Comparison of ENCODE assay signal across 26 cellular contexts in genomic region chr18:4758980-4759379, GRCh38.
"Had no signal": no experiment of that assay in that cellular context is flagged by ENCODE, and none has a peak within 500 bp of the region (broad histone marks: within the 10 kb centered on the region; RNA-seq: fewer than 3 reads in every experiment).

No MANE protein-coding gene starts in this region.

- H3K9me3 ChIP-seq: adrenal gland, SK-N-SH had no signal

- H3K36me3 ChIP-seq: adrenal gland had no signal

- H3K27me3 ChIP-seq: adrenal gland had no signal

- H3K4me1 Mint-ChIP-seq: activated CD4-positive, alpha-beta memory T cell treated with anti-CD3 and anti-CD28 coated beads, Interleukin-2, amount 10 ng/mL, durations not matched to agents 7 days and 5 days; activated CD4-positive, alpha-beta T cell treated with anti-CD3 and anti-CD28 coated beads, Interleukin-2, amount 10 ng/mL, durations not matched to agents 7 days and 5 days; activated naive CD8-positive, alpha-beta T cell treated with anti-CD3 and anti-CD28 coated beads, Interleukin-2, amount 10 ng/mL, durations not matched to agents 7 days and 5 days had no signal

- H3K4me3 Mint-ChIP-seq: activated CD4-positive, alpha-beta memory T cell treated with anti-CD3 and anti-CD28 coated beads, Interleukin-2, amount 10 ng/mL, durations not matched to agents 7 days and 5 days; activated CD4-positive, alpha-beta T cell treated with anti-CD3 and anti-CD28 coated beads, Interleukin-2, amount 10 ng/mL, durations not matched to agents 7 days and 5 days; activated naive CD8-positive, alpha-beta T cell treated with anti-CD3 and anti-CD28 coated beads, Interleukin-2, amount 10 ng/mL, durations not matched to agents 7 days and 5 days; activated T-cell treated with anti-CD3 and anti-CD28 coated beads, Interleukin-2, amount 50 U/mL, for 72 hours had no signal

- FAIRE-seq: bronchial epithelial cell had no signal

- H3K4me1 ChIP-seq: adrenal gland had no signal

- H3K27ac ChIP-seq: adrenal gland, VCaP had no signal

- H3K4me3 ChIP-seq: adrenal gland had no signal

- ATAC-seq: activated T-cell treated with anti-CD3 and anti-CD28 coated beads, Interleukin-2, amount 50 U/mL, for 72 hours; Panc1; Right ventricle myocardium inferior had no signal

- H3K27ac Mint-ChIP-seq: activated CD4-positive, alpha-beta memory T cell treated with anti-CD3 and anti-CD28 coated beads, Interleukin-2, amount 10 ng/mL, durations not matched to agents 7 days and 5 days; activated CD4-positive, alpha-beta T cell treated with anti-CD3 and anti-CD28 coated beads, Interleukin-2, amount 10 ng/mL, durations not matched to agents 7 days and 5 days; activated naive CD8-positive, alpha-beta T cell treated with anti-CD3 and anti-CD28 coated beads, Interleukin-2, amount 10 ng/mL, durations not matched to agents 7 days and 5 days; activated T-cell treated with anti-CD3 and anti-CD28 coated beads, Interleukin-2, amount 50 U/mL, for 72 hours had no signal

- DNase-seq: activated CD4-positive, alpha-beta memory T cell treated with anti-CD3 and anti-CD28 coated beads, Interleukin-2, amount 10 ng/mL, durations not matched to agents 7 days and 5 days; activated CD4-positive, alpha-beta T cell treated with anti-CD3 and anti-CD28 coated beads, Interleukin-2, amount 10 ng/mL, durations not matched to agents 7 days and 5 days; activated CD4-positive, CD25-positive, alpha-beta regulatory T cell; activated CD8-positive, alpha-beta memory T cell treated with anti-CD3 and anti-CD28 coated beads, Interleukin-2, amount 50 U/mL, for 4 hours; activated naive CD4-positive, alpha-beta T cell treated with anti-CD3 and anti-CD28 coated beads, Interleukin-2, amount 50 U/mL, for 16 hours; activated naive CD8-positive, alpha-beta T cell treated with anti-CD3 and anti-CD28 coated beads, Interleukin-2, amount 10 ng/mL, durations not matched to agents 7 days and 5 days; activated T-cell treated with anti-CD3 and anti-CD28 coated beads, Interleukin-2, amount 50 U/mL, for 72 hours; adrenal gland; anterior cingulate cortex; central memory CD4-positive, alpha-beta T cell; Karpas-422; NCI-H1048; NCI-H1930; NCI-H2171; NCI-H2227 treated with DMSO at 0.1 percent for 48 hours; NCI-H446 treated with DMSO at 0.1 percent for 48 hours; NCI-H524 treated with DMSO at 0.1 percent for 48 hours; NCI-H748 treated with DMSO at 0.1 percent for 48 hours; OCI-M1; RPMI8226; SK-N-SH; T-helper 1 cell had no signal

- H3K27me3 Mint-ChIP-seq: activated CD4-positive, alpha-beta memory T cell treated with anti-CD3 and anti-CD28 coated beads, Interleukin-2, amount 10 ng/mL, durations not matched to agents 7 days and 5 days; activated CD4-positive, alpha-beta T cell treated with anti-CD3 and anti-CD28 coated beads, Interleukin-2, amount 10 ng/mL, durations not matched to agents 7 days and 5 days; activated naive CD8-positive, alpha-beta T cell treated with anti-CD3 and anti-CD28 coated beads, Interleukin-2, amount 10 ng/mL, durations not matched to agents 7 days and 5 days had no signal

- H3K36me3 Mint-ChIP-seq: activated naive CD8-positive, alpha-beta T cell treated with anti-CD3 and anti-CD28 coated beads, Interleukin-2, amount 10 ng/mL, durations not matched to agents 7 days and 5 days had no signal

- H3K9ac ChIP-seq: SK-N-SH had no signal

- H3K4me2 ChIP-seq: SK-N-SH had no signal
